Comparison of ENCODE assay signal across 1 cellular context in the genomic region with DNA sequence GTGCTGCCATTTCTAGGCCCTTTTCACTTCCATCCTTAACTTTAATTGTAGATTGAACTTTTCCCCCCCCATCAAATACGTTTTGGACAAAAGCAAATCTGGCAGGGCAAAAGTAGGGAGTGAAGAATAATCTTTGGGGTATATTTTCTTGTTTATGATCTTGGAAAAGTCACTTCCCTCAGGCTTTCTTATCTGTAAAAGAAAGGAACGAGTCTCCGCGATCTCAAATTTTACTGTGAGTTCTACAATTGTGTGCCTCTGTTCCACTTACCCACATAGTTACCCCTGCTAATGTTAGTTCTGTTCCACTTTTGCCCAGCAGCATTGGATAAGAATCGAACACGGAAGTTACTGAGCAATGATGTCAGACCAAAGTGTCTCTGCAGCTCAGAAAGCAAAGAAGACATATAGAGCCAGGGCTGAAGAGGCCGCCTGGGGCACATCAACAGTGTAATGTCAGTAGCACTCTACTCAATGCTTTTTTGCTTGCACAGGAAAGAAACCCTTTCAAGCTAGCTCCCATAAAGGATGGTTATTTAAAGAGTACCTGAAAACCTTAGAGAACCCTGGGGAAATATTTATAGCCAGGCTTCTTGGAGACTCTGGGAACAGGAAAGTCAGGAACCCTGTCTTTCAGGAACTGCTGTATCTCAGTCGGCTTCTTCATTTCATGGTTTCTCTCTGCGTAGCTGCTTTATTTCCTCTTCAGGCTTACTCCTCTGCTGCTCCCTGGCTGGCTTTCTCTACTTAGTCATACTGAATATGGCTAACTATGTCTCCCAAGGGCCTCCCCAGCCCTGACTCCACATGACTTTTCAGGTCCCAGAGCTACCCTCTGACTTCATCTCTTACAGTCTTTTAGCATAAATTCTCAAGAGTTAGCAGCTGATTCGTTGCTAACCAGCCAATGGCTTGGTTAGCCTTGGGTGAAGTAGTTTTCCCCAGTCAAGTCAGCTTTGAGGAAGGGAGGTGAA.
TF ChIP-seq lines count a peak whose summit lies in the region.

No MANE protein-coding gene starts in this region.

TF ChIP-seq in GM12878, 131 proteins besides CTCF, POLR2A, EP300 and RAD21 (continued from another document):
- TF ChIP-seq, protein P1, sequence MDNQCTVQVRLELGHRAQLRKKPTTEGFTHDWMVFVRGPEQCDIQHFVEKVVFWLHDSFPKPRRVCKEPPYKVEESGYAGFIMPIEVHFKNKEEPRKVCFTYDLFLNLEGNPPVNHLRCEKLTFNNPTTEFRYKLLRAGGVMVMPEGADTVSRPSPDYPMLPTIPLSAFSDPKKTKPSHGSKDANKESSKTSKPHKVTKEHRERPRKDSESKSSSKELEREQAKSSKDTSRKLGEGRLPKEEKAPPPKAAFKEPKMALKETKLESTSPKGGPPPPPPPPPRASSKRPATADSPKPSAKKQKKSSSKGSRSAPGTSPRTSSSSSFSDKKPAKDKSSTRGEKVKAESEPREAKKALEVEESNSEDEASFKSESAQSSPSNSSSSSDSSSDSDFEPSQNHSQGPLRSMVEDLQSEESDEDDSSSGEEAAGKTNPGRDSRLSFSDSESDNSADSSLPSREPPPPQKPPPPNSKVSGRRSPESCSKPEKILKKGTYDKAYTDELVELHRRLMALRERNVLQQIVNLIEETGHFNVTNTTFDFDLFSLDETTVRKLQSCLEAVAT (IDR thresholded peaks at IDR 0.05) = no peak
- no peak for TF ChIP-seq TCF7 (IDR thresholded peaks at IDR 0.05; ENCODE audit: borderline replicate concordance)
- no peak for TF ChIP-seq SREBF2 (IDR thresholded peaks at IDR 0.05; ENCODE audit: low read length)
- TF ChIP-seq BACH1 (IDR thresholded peaks at IDR 0.05; ENCODE audit: borderline replicate concordance) = no peak
- no peak for TF ChIP-seq PML (IDR thresholded peaks at IDR 0.05; ENCODE audit: low read length)
- TF ChIP-seq BHLHE40 (IDR thresholded peaks at IDR 0.05; ENCODE audit: borderline replicate concordance in 1 of 2, low read depth in 2 of 2, low read length in 1 of 2) = no peak
